ENCODE assay signal across 8 cellular contexts in genomic region chr20:2172305-2173175, GRCh38.
A peak's percentile ranks its signal among the peaks of the same experiment; 100 is the strongest.
DNase-seq lines count a peak whose midpoint lies in the region; ATAC-seq, FAIRE-seq and TF ChIP-seq lines count a peak whose summit lies in the region.

No MANE protein-coding gene starts in this region.

- H3K4me1 ChIP-seq in effector memory CD4-positive, alpha-beta T cell (ENCODE audit: control insufficient read depth, insufficient read depth, low read length, poor library complexity, severe bottlenecking), result no peaks in the 10 kb centered on the region

- no peak for TF ChIP-seq POLR2A in H54 (IDR thresholded peaks at IDR 0.05; ENCODE audit: low read depth, low read length)

- no peaks in the 10 kb centered on the region for H3K9me3 ChIP-seq in effector memory CD4-positive, alpha-beta T cell (ENCODE audit: control insufficient read depth, low read length)

- FAIRE-seq in H54 (lab: Jason Lieb, UNC), result no peak

- no peak overlapping the region for H3K27ac ChIP-seq in effector memory CD4-positive, alpha-beta T cell (ENCODE audit: insufficient read depth, low read length, poor library complexity, severe bottlenecking)

- no peak overlapping the region for H3K4me3 Mint-ChIP-seq in activated CD8-positive, alpha-beta T cell treated with anti-CD3 and anti-CD28 coated beads, Interleukin-2, amount 10 ng/mL, durations not matched to agents 7 days and 5 days

- H3K27ac Mint-ChIP-seq in activated CD8-positive, alpha-beta T cell treated with anti-CD3 and anti-CD28 coated beads, Interleukin-2, amount 10 ng/mL, durations not matched to agents 7 days and 5 days, result no peak overlapping the region

- no peaks in the 10 kb centered on the region for H3K9me3 Mint-ChIP-seq in activated CD8-positive, alpha-beta T cell treated with anti-CD3 and anti-CD28 coated beads, Interleukin-2, amount 10 ng/mL, durations not matched to agents 7 days and 5 days (ENCODE audit: insufficient read depth)

- no peak overlapping the region for H3K4me3 ChIP-seq in effector memory CD4-positive, alpha-beta T cell (ENCODE audit: insufficient read depth, low read depth, low read length, poor library complexity, severe bottlenecking)

- no peaks in the 10 kb centered on the region for H3K27me3 ChIP-seq in effector memory CD4-positive, alpha-beta T cell (replicated peaks; ENCODE audit: control insufficient read depth, insufficient read depth, low read length, poor library complexity, severe bottlenecking)

- no peaks in the 10 kb centered on the region for H3K36me3 ChIP-seq in effector memory CD4-positive, alpha-beta T cell (ENCODE audit: control insufficient read depth, insufficient read depth, low read length)

- CTCF ChIA-PET in activated CD8-positive, alpha-beta T cell treated with anti-CD3 and anti-CD28 coated beads, Interleukin-2, amount 10 ng/mL, durations not matched to agents 7 days and 5 days (lab: Charles Lee), result interaction anchor here (0.8 to 4.6 kb wide), 27 partner anchors 10 to 407 kb away, joined by 3 to 40 read pairs (median 4); partner anchors contain the start of gene STK35

- peak; percentile 67 for ATAC-seq in activated CD8-positive, alpha-beta T cell treated with anti-CD3 and anti-CD28 coated beads, Interleukin-2, amount 10 ng/mL, durations not matched to agents 7 days and 5 days
- no peak for ATAC-seq in GM19452 (IDR thresholded peaks at IDR 0.05; ENCODE audit: unreplicated experiment)

- peaks cover 9% of the 10 kb centered on the region for H3K27me3 Mint-ChIP-seq in activated CD8-positive, alpha-beta T cell treated with anti-CD3 and anti-CD28 coated beads, Interleukin-2, amount 10 ng/mL, durations not matched to agents 7 days and 5 days (ENCODE audit: low read depth)

- H3K4me1 Mint-ChIP-seq in activated CD8-positive, alpha-beta T cell treated with anti-CD3 and anti-CD28 coated beads, Interleukin-2, amount 10 ng/mL, durations not matched to agents 7 days and 5 days (ENCODE audit: low read depth), result peaks cover 3% of the 10 kb centered on the region

- POLR2A ChIA-PET in activated CD8-positive, alpha-beta T cell treated with anti-CD3 and anti-CD28 coated beads, Interleukin-2, amount 10 ng/mL, durations not matched to agents 7 days and 5 days (lab: Charles Lee), result interaction anchor here (0.6 kb wide), 1 partner anchor 404 kb away, joined by 5 read pairs; no protein-coding TSS in a partner anchor

- no peaks in the 10 kb centered on the region for H3K36me3 Mint-ChIP-seq in activated CD8-positive, alpha-beta T cell treated with anti-CD3 and anti-CD28 coated beads, Interleukin-2, amount 10 ng/mL, durations not matched to agents 7 days and 5 days (ENCODE audit: low read depth)

- DNase-seq in Ammon's horn (ENCODE audit: low spot score), result peak; percentile 81
- DNase-seq in H54 (ENCODE audit: insufficient read length, low spot score), result peak; percentile 73
- DNase-seq in NCI-H748 (lab: John Stamatoyannopoulos, UW; ENCODE audit: unreplicated experiment), result peak; percentile 82
- peak; percentile 73 for DNase-seq in activated CD8-positive, alpha-beta T cell treated with anti-CD3 and anti-CD28 coated beads, Interleukin-2, amount 10 ng/mL, durations not matched to agents 7 days and 5 days
- DNase-seq in effector memory CD4-positive, alpha-beta T cell, result peak; percentile 27 to 44 (median 28)
- DNase-seq in mesenteric fat pad (ENCODE audit: low spot score), result peak; percentile 91
- DNase-seq in stimulated activated CD8-positive, alpha-beta memory T cell treated with anti-CD3 and anti-CD28 coated beads, Interleukin-2, amount 100 ng/mL, for 1 hour (ENCODE audit: low read depth in 2 of 2), result peak; percentile 31 to 36

Comparison
In these comparisons a context has a peak if more than half of its experiments do, and no peak if none do; other contexts are left out.
1. DNase-seq: peak in every context shown above with its lines; median percentile 91 in mesenteric fat pad; 82 in NCI-H748; 81 in Ammon's horn; 73 in H54; 73 in activated CD8-positive, alpha-beta T cell treated with anti-CD3 and anti-CD28 coated beads, Interleukin-2, amount 10 ng/mL, durations not matched to agents 7 days and 5 days; 34 in stimulated activated CD8-positive, alpha-beta memory T cell treated with anti-CD3 and anti-CD28 coated beads, Interleukin-2, amount 100 ng/mL, for 1 hour; 28 in effector memory CD4-positive, alpha-beta T cell.